ENCODE assay signal across 22 cellular contexts in the genomic region with DNA sequence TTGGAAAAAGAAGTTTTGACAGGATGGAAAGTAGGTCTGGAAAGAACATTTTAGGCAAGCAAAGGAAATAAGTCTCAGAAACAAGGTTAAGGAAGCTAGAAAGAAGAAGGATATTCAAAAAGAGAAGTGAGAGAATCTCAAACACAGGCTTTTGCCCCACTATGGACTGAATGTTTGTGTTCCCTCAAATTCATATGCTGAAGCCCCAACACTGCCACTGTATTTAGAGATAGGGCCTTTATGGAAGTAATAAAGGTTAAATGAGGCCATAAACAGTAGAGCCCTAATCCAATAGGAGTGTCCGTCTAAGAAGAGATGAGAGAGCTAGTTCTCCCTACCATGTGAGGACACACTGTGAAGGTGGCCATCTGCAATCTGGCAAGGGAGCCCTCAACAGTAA. TPM values are rescaled to one million over a fixed set of nuclear protein-coding genes. Genes with fewer than 3 reads are reported as not detected.
DNase-seq lines count a peak whose midpoint lies in the region; ATAC-seq and TF ChIP-seq lines count a peak whose summit lies in the region.
"Had no signal": no experiment of that assay in that cellular context is flagged by ENCODE, and none has a peak within 500 bp of the region (broad histone marks: within the 10 kb centered on the region; RNA-seq: fewer than 3 reads in every experiment).

No MANE protein-coding gene starts in this region.

- H3K27me3 Mint-ChIP-seq in memory B cell, result no peaks in the 10 kb centered on the region
- no peaks in the 10 kb centered on the region for H3K27me3 Mint-ChIP-seq in stimulated activated naive B cell treated with anti-CD40 and anti-IgM and Interleukin-4, amounts not matched to agents 10 μg/mL and 1 μg/mL and 100 μg/mL, for 72 hours

- peaks cover 2% of the 10 kb centered on the region for H3K9me3 Mint-ChIP-seq in memory B cell
- no peaks in the 10 kb centered on the region for H3K9me3 Mint-ChIP-seq in stimulated activated naive B cell treated with anti-CD40 and anti-IgM and Interleukin-4, amounts not matched to agents 10 μg/mL and 1 μg/mL and 100 μg/mL, for 72 hours

- 83% methylated on average over 1 of the region's 1 CpG for WGBS in right cardiac atrium

- peak; percentile 18 to 59 for ATAC-seq in right cardiac atrium
- no peak for ATAC-seq in memory B cell (ENCODE audit: low read depth)
- no peak for ATAC-seq in GM21447 (IDR thresholded peaks at IDR 0.05; ENCODE audit: unreplicated experiment)
- ATAC-seq in stimulated activated naive B cell treated with anti-CD40 and anti-IgM and Interleukin-4, amounts not matched to agents 10 μg/mL and 1 μg/mL and 100 μg/mL, for 72 hours (replicated peaks), result no peak
- ATAC-seq: heart left ventricle; stimulated activated naive CD8-positive, alpha-beta T cell treated with anti-CD3 and anti-CD28 coated beads, Interleukin-15, Interleukin-2, amounts not matched to agents 100 U/mL and 50 U/mL, for 24 hours had no signal

- no peak overlapping the region for H3K27ac ChIP-seq in right cardiac atrium (ENCODE audit: low read length)
- H3K27ac ChIP-seq in left ventricle myocardium inferior (replicated peaks), result no peak overlapping the region
- H3K27ac ChIP-seq: tibial artery, WERI-Rb-1 had no signal

- TF ChIP-seq CTCF in left ventricle myocardium inferior (IDR thresholded peaks at IDR 0.05; ENCODE audit: borderline replicate concordance) (no peak), BE2C (IDR thresholded peaks at IDR 0.05; ENCODE audit: low read depth, low read length) (no peak)

- H3K4me3 ChIP-seq in right cardiac atrium (ENCODE audit: low read length) (no peak overlapping the region), left ventricle myocardium inferior (no peak overlapping the region), BE2C (ENCODE audit: low read depth, low read length) (no peak overlapping the region)
- H3K4me3 ChIP-seq: heart left ventricle, smooth muscle cell, tibial artery had no signal

- H3K4me1 Mint-ChIP-seq in memory B cell, result peaks cover 4% of the 10 kb centered on the region
- H3K4me1 Mint-ChIP-seq in stimulated activated naive B cell treated with anti-CD40 and anti-IgM and Interleukin-4, amounts not matched to agents 10 μg/mL and 1 μg/mL and 100 μg/mL, for 72 hours, result no peaks in the 10 kb centered on the region

- H3K4me3 Mint-ChIP-seq in memory B cell, result no peak overlapping the region
- no peak overlapping the region for H3K4me3 Mint-ChIP-seq in stimulated activated naive B cell treated with anti-CD40 and anti-IgM and Interleukin-4, amounts not matched to agents 10 μg/mL and 1 μg/mL and 100 μg/mL, for 72 hours

- H3K36me3 ChIP-seq in left ventricle myocardium inferior, result peaks cover 88% of the 10 kb centered on the region
- H3K36me3 ChIP-seq in BE2C, result no peaks in the 10 kb centered on the region

- H3K27me3 ChIP-seq in right cardiac atrium (ENCODE audit: control insufficient read depth, insufficient read depth) (no peaks in the 10 kb centered on the region), left ventricle myocardium inferior (ENCODE audit: low read depth) (no peaks in the 10 kb centered on the region), BE2C (no peaks in the 10 kb centered on the region)
- H3K27me3 ChIP-seq: heart left ventricle, tibial artery had no signal

- no peaks in the 10 kb centered on the region for H3K9me3 ChIP-seq in right cardiac atrium (ENCODE audit: control insufficient read depth, low read length)
- no peaks in the 10 kb centered on the region for H3K9me3 ChIP-seq in left ventricle myocardium inferior (replicated peaks)
- no peaks in the 10 kb centered on the region for H3K9me3 ChIP-seq in BE2C
- H3K9me3 ChIP-seq: heart left ventricle, tibial artery had no signal

- H3K4me1 ChIP-seq in right cardiac atrium (ENCODE audit: control insufficient read depth, insufficient read depth, low read length), result no peaks in the 10 kb centered on the region
- H3K4me1 ChIP-seq in left ventricle myocardium inferior, result no peaks in the 10 kb centered on the region
- H3K4me1 ChIP-seq in BE2C, result no peaks in the 10 kb centered on the region
- H3K4me1 ChIP-seq: tibial artery had no signal

- DNase-seq in right cardiac atrium (no peak), left ventricle myocardium inferior (no peak), SKM-1 treated with dmso at 0.1 percent for 144 hours (lab: John Stamatoyannopoulos, UW; ENCODE audit: unreplicated experiment) (peak; percentile 51), memory B cell (ENCODE audit: low spot score in 2 of 2) (no peak), posterior cingulate gyrus (no peak), BE2C (no peak)
- no peak for DNase-seq in stimulated activated naive B cell treated with anti-CD40 and anti-IgM and Interleukin-4, amounts not matched to agents 10 μg/mL and 1 μg/mL and 100 μg/mL, for 72 hours
- DNase-seq: activated CD4-positive, alpha-beta T cell treated with anti-CD3 and anti-CD28 coated beads, Interleukin-2, amount 50 U/mL, for 48 hours; amygdala; C1 segment of cervical spinal cord; caudate nucleus; dermis blood vessel endothelial cell; GOT3; heart left ventricle; left cardiac atrium; NCI-H446; stimulated activated CD4-positive, alpha-beta T cell treated with anti-CD3 and anti-CD28 coated beads, Interleukin-4, amount 100 ng/mL, for 24 hours; stimulated activated naive CD8-positive, alpha-beta T cell treated with anti-CD3 and anti-CD28 coated beads, Interleukin-15, Interleukin-2, amounts not matched to agents 100 U/mL and 50 U/mL, for 24 hours; tibial artery; WERI-Rb-1 had no signal

- H3K36me3 Mint-ChIP-seq in memory B cell, result peaks cover 31% of the 10 kb centered on the region
- H3K36me3 Mint-ChIP-seq in stimulated activated naive B cell treated with anti-CD40 and anti-IgM and Interleukin-4, amounts not matched to agents 10 μg/mL and 1 μg/mL and 100 μg/mL, for 72 hours, result peaks cover 22 to 40% of the 10 kb centered on the region in 2 donors

- H3K27ac Mint-ChIP-seq in memory B cell, result peak overlapping the region; percentile 17
- H3K27ac Mint-ChIP-seq in stimulated activated naive B cell treated with anti-CD40 and anti-IgM and Interleukin-4, amounts not matched to agents 10 μg/mL and 1 μg/mL and 100 μg/mL, for 72 hours, result no peak overlapping the region

- intact Hi-C loops in right cardiac atrium (cut with DNase I), result loop anchor here in 1 of 4 donors (10.0 kb wide), 1 partner anchor 47 kb away; no protein-coding TSS in a partner anchor
- intact Hi-C loops in left ventricle myocardium inferior (cut with micrococcal nuclease), result no loop called here
- intact Hi-C loops in posterior cingulate gyrus (cut with DNase I), result no loop called here

RNA-seq across cellular contexts. Expression of a gene that starts 20.6 kb away (rescaled TPM):
- total RNA-seq in right cardiac atrium (100 to 1,000 TPM; 687 to 817 (median 791) TPM), left ventricle myocardium inferior (741 TPM)
- polyA plus RNA-seq in right cardiac atrium, result 1,538 TPM
- polyA plus RNA-seq in BE2C (2012; ENCODE audit: insufficient read depth, insufficient read length, low read depth), result 996 TPM

Comparison
In these comparisons a context has a peak if more than half of its experiments do, and no peak if none do; other contexts are left out.
1. ATAC-seq: peak in right cardiac atrium (2 of 2); none in memory B cell (single experiment), GM21447 (single experiment) and stimulated activated naive B cell treated with anti-CD40 and anti-IgM and Interleukin-4, amounts not matched to agents 10 μg/mL and 1 μg/mL and 100 μg/mL, for 72 hours (0 of 2).